1 cellular context compared by ENCODE assay signal in the genomic region with DNA sequence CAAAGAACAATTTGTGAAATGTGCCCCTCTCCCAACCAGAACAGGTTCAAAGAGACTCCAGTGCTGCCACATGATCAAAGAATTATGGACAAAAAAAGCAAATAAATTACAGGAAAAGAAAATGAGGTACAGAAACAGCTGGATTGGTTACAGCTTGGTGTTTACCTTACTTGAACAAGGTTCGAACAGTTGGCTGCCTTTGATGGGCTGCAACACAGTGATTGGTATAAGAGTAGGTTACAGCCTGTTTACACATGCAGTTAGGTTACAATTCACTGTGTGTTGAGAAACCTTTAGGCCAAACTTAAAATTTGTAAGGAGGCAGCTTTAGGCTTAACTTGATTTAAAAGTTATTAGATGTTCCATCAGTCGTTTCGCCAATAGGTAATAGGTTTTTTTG.
TF ChIP-seq lines count a peak whose summit lies in the region.

No MANE protein-coding gene starts in this region.

TF ChIP-seq in liver, 16 proteins besides CTCF, POLR2A, EP300 and RAD21 (continued from another document):
- TF ChIP-seq, protein P1, sequence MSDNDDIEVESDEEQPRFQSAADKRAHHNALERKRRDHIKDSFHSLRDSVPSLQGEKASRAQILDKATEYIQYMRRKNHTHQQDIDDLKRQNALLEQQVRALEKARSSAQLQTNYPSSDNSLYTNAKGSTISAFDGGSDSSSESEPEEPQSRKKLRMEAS (IDR thresholded peaks at IDR 0.05): peak; percentile 34
- TF ChIP-seq FOXA2 (IDR thresholded peaks at IDR 0.05) (peak; percentile 97), RXRA (IDR thresholded peaks at IDR 0.05) (peak; percentile 33 to 55), HNF4G (IDR thresholded peaks at IDR 0.05) (no peak)
